In the genomic region with DNA sequence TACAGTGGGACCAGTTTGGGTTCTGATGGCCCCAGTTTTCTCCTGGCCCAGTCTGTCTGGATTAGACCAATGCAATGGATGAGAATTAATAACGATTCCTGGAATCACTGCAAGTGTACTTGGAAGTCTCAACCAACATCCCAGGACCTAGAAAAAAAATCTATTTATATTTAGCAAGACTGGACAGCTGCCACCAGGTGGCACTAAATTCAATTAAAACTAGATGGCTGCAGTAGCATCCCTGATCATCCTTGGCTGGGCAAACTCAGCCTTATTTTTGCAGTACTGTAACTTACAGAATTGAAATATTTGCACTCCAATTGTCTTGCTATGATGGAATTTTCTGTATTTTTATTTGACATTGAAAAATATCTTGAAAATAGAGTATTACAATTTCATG, we compare ENCODE assay signal across 10 cellular contexts.
DNase-seq lines count a peak whose midpoint lies in the region; ATAC-seq and TF ChIP-seq lines count a peak whose summit lies in the region.
"Had no signal": no experiment of that assay in that cellular context is flagged by ENCODE, and none has a peak within 500 bp of the region (broad histone marks: within the 10 kb centered on the region; RNA-seq: fewer than 3 reads in every experiment).

No MANE protein-coding gene starts in this region.

- H3K4me2 ChIP-seq in neural progenitor cell: no peak overlapping the region
- H3K4me2 ChIP-seq: BLaER1 had no signal

- no peaks in the 10 kb centered on the region for H3K79me2 ChIP-seq in neural progenitor cell (ENCODE audit: low read depth)

- no peak overlapping the region for H3K4me3 ChIP-seq in fibroblast of pulmonary artery (replicated peaks; ENCODE audit: low read depth, low read length)
- H3K4me3 ChIP-seq in neural progenitor cell: no peak overlapping the region
- H3K4me3 ChIP-seq: BLaER1 had no signal

- H3K4me1 Mint-ChIP-seq in neural progenitor cell: peaks cover 2% of the 10 kb centered on the region
- H3K4me1 Mint-ChIP-seq: central memory CD8-positive, alpha-beta T cell had no signal

- no peak overlapping the region for H3K27ac ChIP-seq in neural progenitor cell
- H3K27ac ChIP-seq: BLaER1 had no signal

- H3K9me3 Mint-ChIP-seq in neural progenitor cell: no peaks in the 10 kb centered on the region

- H3K4me3 Mint-ChIP-seq in neural progenitor cell: no peak overlapping the region
- H3K4me3 Mint-ChIP-seq: central memory CD8-positive, alpha-beta T cell had no signal

- no peaks in the 10 kb centered on the region for H3K9me3 ChIP-seq in neural progenitor cell (ENCODE audit: low read depth)
- H3K9me3 ChIP-seq: BLaER1 had no signal

- no peak overlapping the region for H3K27ac Mint-ChIP-seq in neural progenitor cell

- H3K4me1 ChIP-seq in neural progenitor cell: no peaks in the 10 kb centered on the region
- H3K4me1 ChIP-seq: BLaER1 had no signal

- TF ChIP-seq CTCF in fibroblast of pulmonary artery (IDR thresholded peaks at IDR 0.05; ENCODE audit: low read length, missing control alignments) (peak; percentile 62), neural progenitor cell (IDR thresholded peaks at IDR 0.05) (peak; percentile 79)

- H2AFZ ChIP-seq in neural progenitor cell (replicated peaks): no peak overlapping the region

- no peaks in the 10 kb centered on the region for H4K20me1 ChIP-seq in neural progenitor cell (ENCODE audit: low read depth)
- H4K20me1 ChIP-seq: BLaER1 had no signal

- peak; percentile 88 for ATAC-seq in HG03432 (IDR thresholded peaks at IDR 0.05; ENCODE audit: unreplicated experiment)
- no peak for ATAC-seq in HG03280 (IDR thresholded peaks at IDR 0.05; ENCODE audit: unreplicated experiment)

- no peaks in the 10 kb centered on the region for H3K27me3 Mint-ChIP-seq in neural progenitor cell (ENCODE audit: insufficient read depth, low read depth)
- H3K27me3 Mint-ChIP-seq: central memory CD8-positive, alpha-beta T cell had no signal

- H3F3A ChIP-seq in neural progenitor cell (ENCODE audit: low read depth): no peaks in the 10 kb centered on the region

- no peaks in the 10 kb centered on the region for H3K27me3 ChIP-seq in neural progenitor cell
- H3K27me3 ChIP-seq: BLaER1 had no signal

- no peaks in the 10 kb centered on the region for H3K36me3 Mint-ChIP-seq in neural progenitor cell

- H3K9ac ChIP-seq in neural progenitor cell: no peak overlapping the region
- H3K9ac ChIP-seq: BLaER1 had no signal

- no peaks in the 10 kb centered on the region for H3K36me3 ChIP-seq in neural progenitor cell
- H3K36me3 ChIP-seq: BLaER1 had no signal

- DNase-seq in DMS153 treated with DMSO at 0.1 percent for 48 hours (lab: John Stamatoyannopoulos, UW; ENCODE audit: unreplicated experiment) (peak; percentile 19), DMS153 (lab: John Stamatoyannopoulos, UW) (no peak), NCI-H526 (lab: John Stamatoyannopoulos, UW) (peak; percentile 18 to 67), fibroblast of pulmonary artery (ENCODE audit: low read depth) (peak; percentile 84), neural progenitor cell (ENCODE audit: low spot score) (peak; percentile 82)
- peak; percentile 6 to 9 for DNase-seq in activated CD4-positive, alpha-beta T cell treated with anti-CD3 and anti-CD28 coated beads, Interleukin-2, amount 50 U/mL, for 4 hours
